In the genomic region with DNA sequence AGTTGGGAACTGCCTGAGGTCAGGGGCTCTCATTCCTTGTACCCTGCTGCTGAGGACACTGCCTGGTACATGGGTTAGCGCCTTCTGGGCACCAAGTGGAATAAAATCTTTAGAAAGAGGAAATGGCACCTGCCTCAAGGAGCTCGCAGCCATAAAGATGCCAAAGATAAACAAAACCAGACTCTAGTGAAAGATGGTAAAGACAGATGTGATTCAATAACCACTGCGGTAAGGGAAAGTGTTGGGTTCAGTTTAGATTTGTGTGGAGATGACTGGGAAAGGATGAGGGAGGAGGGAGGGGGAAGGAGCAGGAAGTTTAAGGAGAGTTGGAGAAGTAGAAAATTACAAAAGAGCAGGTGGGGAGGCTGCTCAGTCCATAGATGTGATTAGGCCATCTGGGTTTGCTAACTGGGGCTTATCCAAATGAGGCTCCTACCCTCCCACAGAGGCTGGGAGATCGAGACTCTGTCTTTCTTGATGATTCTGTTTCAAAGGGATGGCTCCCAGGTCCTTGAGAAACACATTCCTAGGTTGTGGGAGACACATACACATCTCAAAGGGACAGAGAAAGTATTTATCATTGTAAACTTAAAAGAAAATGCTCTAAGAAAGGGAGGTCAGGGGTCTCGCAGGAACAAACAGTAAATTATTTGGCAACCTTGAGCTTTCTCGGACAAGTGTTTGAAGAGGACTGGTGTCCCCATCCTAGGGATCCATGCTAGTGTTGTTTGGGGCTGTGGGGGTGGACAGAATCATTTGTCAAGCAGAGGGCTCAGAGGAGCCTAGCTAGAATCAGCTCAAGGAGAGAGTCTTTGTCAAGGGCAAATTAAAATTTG, we compare ENCODE assay signal across 14 cellular contexts.
DNase-seq lines count a peak whose midpoint lies in the region; ATAC-seq and TF ChIP-seq lines count a peak whose summit lies in the region.
"Had no signal": no experiment of that assay in that cellular context is flagged by ENCODE, and none has a peak within 500 bp of the region (broad histone marks: within the 10 kb centered on the region; RNA-seq: fewer than 3 reads in every experiment).

No MANE protein-coding gene starts in this region.

- H3K4me2 ChIP-seq in DOHH2 (ENCODE audit: low read length) (peak overlapping the region; percentile 79), OCI-LY3 (ENCODE audit: low read length) (peak overlapping the region; percentile 65)

- H3K27me3 Mint-ChIP-seq in memory B cell: no peaks in the 10 kb centered on the region

- H3K4me3 Mint-ChIP-seq in memory B cell: peak overlapping the region; percentile 79

- peak overlapping the region; percentile 64 for H3K4me3 ChIP-seq in DOHH2 (ENCODE audit: low read length)
- peak overlapping the region; percentile 3; the same call in 1 of the 2 replicates for H3K4me3 ChIP-seq in OCI-LY3 (ENCODE audit: low read length)
- no peak overlapping the region for H3K4me3 ChIP-seq in A673 (ENCODE audit: low read depth, low read length, poor library complexity, severe bottlenecking)
- H3K4me3 ChIP-seq: esophagus squamous epithelium, skin epidermis had no signal

- H3K79me2 ChIP-seq in DOHH2 (ENCODE audit: control insufficient read depth, low read length) (no peaks in the 10 kb centered on the region), OCI-LY3 (ENCODE audit: low read length) (no peaks in the 10 kb centered on the region)

- peaks cover 4% of the 10 kb centered on the region for H3K9me3 Mint-ChIP-seq in memory B cell

- H3F3A ChIP-seq in DOHH2 (ENCODE audit: control insufficient read depth, insufficient read depth): peaks cover 16% of the 10 kb centered on the region

- no peak for DNase-seq in memory B cell (ENCODE audit: low spot score in 2 of 2)
- no peak for DNase-seq in A673 (ENCODE audit: low spot score)
- DNase-seq in HuH-7.5 (ENCODE audit: low spot score): no peak
- DNase-seq: activated CD4-positive, CD25-positive, alpha-beta regulatory T cell treated with anti-CD3 and anti-CD28 coated beads, Interleukin-2, amount 50 U/mL, for 72 hours; activated gamma-delta T cell; esophagus squamous epithelium; NCI-H2081 had no signal

- CTCF ChIA-PET in A673 (lab: Charles Lee): no interaction called here

- no peaks in the 10 kb centered on the region for H3K27me3 ChIP-seq in DOHH2 (ENCODE audit: control insufficient read depth, low read length)
- no peaks in the 10 kb centered on the region for H3K27me3 ChIP-seq in OCI-LY3 (ENCODE audit: low read depth, low read length)
- H3K27me3 ChIP-seq in A673 (replicated peaks; ENCODE audit: insufficient read depth, low read depth, low read length, poor library complexity): no peaks in the 10 kb centered on the region
- H3K27me3 ChIP-seq: esophagus squamous epithelium had no signal

- peaks cover 37% of the 10 kb centered on the region for H3K36me3 Mint-ChIP-seq in memory B cell

- H3K4me1 Mint-ChIP-seq in memory B cell: peaks cover 43% of the 10 kb centered on the region

- intact Hi-C loops in A673 (cut with micrococcal nuclease; ENCODE audit: unreplicated experiment): no loop called here

- H3K9me2 ChIP-seq in DOHH2 (replicated peaks; ENCODE audit: control insufficient read depth, low read length): no peaks in the 10 kb centered on the region

- TF ChIP-seq CTCF in DOHH2 (IDR thresholded peaks at IDR 0.05; ENCODE audit: low read depth, low read length, poor library complexity, severe bottlenecking): no peak
- no peak for TF ChIP-seq CTCF in OCI-LY3 (IDR thresholded peaks at IDR 0.05; ENCODE audit: low read depth, low read length)
- TF ChIP-seq CTCF in A673 (conservative IDR thresholded peaks at IDR 0.05; ENCODE audit: low read depth, low read length): no peak

- H3K27ac ChIP-seq in DOHH2 (ENCODE audit: low read depth, low read length) (peak overlapping the region; percentile 81), OCI-LY3 (ENCODE audit: low read length) (peak overlapping the region; percentile 13; the same call in 1 of the 2 replicates), A673 (ENCODE audit: low read depth, low read length, poor library complexity, severe bottlenecking) (no peak overlapping the region)
- H3K27ac ChIP-seq: esophagus squamous epithelium had no signal

- H3K4me1 ChIP-seq in DOHH2 (ENCODE audit: control insufficient read depth, low read length) (peaks cover 43% of the 10 kb centered on the region), OCI-LY3 (ENCODE audit: low read length) (peaks cover 37% of the 10 kb centered on the region), A673 (ENCODE audit: insufficient read depth, low read length, poor library complexity, severe bottlenecking) (no peaks in the 10 kb centered on the region)
- H3K4me1 ChIP-seq: esophagus squamous epithelium had no signal

- H4K20me1 ChIP-seq in DOHH2 (ENCODE audit: control insufficient read depth, insufficient read depth, low read depth, low read length) (no peaks in the 10 kb centered on the region), OCI-LY3 (ENCODE audit: insufficient read depth, low read length) (no peaks in the 10 kb centered on the region)

- H2AFZ ChIP-seq in OCI-LY3 (ENCODE audit: low read depth, low read length): no peak overlapping the region

- POLR2A ChIA-PET in A673 (lab: Charles Lee; ENCODE audit: low non-redundant PET): no interaction called here

- no TSS peak for BruUV-seq in A673 (replicated peaks; lab: Mats Ljungman, UMichigan)

- H3K36me3 ChIP-seq in DOHH2 (ENCODE audit: control insufficient read depth, low read length) (no peaks in the 10 kb centered on the region), OCI-LY3 (replicated peaks; ENCODE audit: low read depth, low read length) (peaks cover 2% of the 10 kb centered on the region), A673 (ENCODE audit: insufficient read depth, low read length, poor library complexity, severe bottlenecking) (no peaks in the 10 kb centered on the region)

- peak overlapping the region; percentile 14; the same call in 1 of the 2 replicates for H3K9ac ChIP-seq in OCI-LY3 (ENCODE audit: low read length)

- ATAC-seq in GM21717 (IDR thresholded peaks at IDR 0.05; ENCODE audit: unreplicated experiment): peak; percentile 24
- ATAC-seq in memory B cell (ENCODE audit: low read depth): peak; percentile 27
- ATAC-seq in HG02840 (IDR thresholded peaks at IDR 0.05; ENCODE audit: low FRiP score, unreplicated experiment): no peak
- no peak for ATAC-seq in GM21360 (IDR thresholded peaks at IDR 0.05; ENCODE audit: unreplicated experiment)
- ATAC-seq: Right ventricle myocardium inferior had no signal

- peak overlapping the region; percentile 94 for H3K27ac Mint-ChIP-seq in memory B cell

- H3K9me3 ChIP-seq in DOHH2 (ENCODE audit: control insufficient read depth, insufficient read depth, low read length) (no peaks in the 10 kb centered on the region), OCI-LY3 (ENCODE audit: insufficient read depth, low read length) (no peaks in the 10 kb centered on the region), A673 (ENCODE audit: low read depth, low read length, poor library complexity, severe bottlenecking) (no peaks in the 10 kb centered on the region)
- H3K9me3 ChIP-seq: esophagus squamous epithelium had no signal

Comparison
In these comparisons a context has a peak if more than half of its experiments do, and no peak if none do; other contexts are left out.
1. ATAC-seq: peak in GM21717 (single experiment) and memory B cell (single experiment); none in HG02840 (single experiment) and GM21360 (single experiment).